11 cellular contexts compared by ENCODE assay signal in the genomic region with DNA sequence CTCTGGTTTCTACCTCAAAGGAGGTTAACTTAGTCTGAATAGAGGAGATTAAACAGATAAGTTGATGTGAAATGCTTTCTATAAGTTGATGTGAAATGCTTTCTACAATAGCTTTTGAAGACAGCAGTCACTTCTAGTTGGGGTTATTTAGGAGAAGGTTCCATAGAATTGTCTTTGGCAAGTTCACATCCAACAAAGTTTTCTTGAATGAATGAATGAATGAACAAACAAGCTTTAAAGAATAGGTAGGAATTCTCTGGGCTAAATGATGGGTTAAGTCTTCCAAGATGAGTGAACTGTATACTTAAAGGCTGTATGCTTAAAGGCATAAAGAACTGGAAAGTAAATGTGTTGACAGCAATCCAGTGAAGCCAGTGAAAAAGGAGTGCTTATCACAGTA. TPM values are rescaled to one million over a fixed set of nuclear protein-coding genes. Genes with fewer than 3 reads are reported as not detected.
DNase-seq lines count a peak whose midpoint lies in the region; ATAC-seq, FAIRE-seq and TF ChIP-seq lines count a peak whose summit lies in the region.
"Had no signal": no experiment of that assay in that cellular context is flagged by ENCODE, and none has a peak within 500 bp of the region (broad histone marks: within the 10 kb centered on the region; RNA-seq: fewer than 3 reads in every experiment).

No MANE protein-coding gene starts in this region.

- peak overlapping the region; percentile 84 for H3K4me2 ChIP-seq in OCI-LY1 (ENCODE audit: low read length)

- no peak overlapping the region for H3K27ac ChIP-seq in OCI-LY1 (ENCODE audit: low read depth, low read length, poor library complexity, severe bottlenecking)
- H3K27ac ChIP-seq in dorsolateral prefrontal cortex: no peak overlapping the region

- ATAC-seq in HG02623 (IDR thresholded peaks at IDR 0.05; ENCODE audit: unreplicated experiment): no peak

- no peaks in the 10 kb centered on the region for H3K9me2 ChIP-seq in OCI-LY1 (ENCODE audit: low read depth, low read length)

- H3K36me3 ChIP-seq in OCI-LY1 (ENCODE audit: insufficient read depth, low read length): peaks cover 32% of the 10 kb centered on the region
- peaks cover 28% of the 10 kb centered on the region for H3K36me3 ChIP-seq in neuron (ENCODE audit: insufficient read depth, low read length)

- TF ChIP-seq CTCF in OCI-LY1 (IDR thresholded peaks at IDR 0.05; ENCODE audit: low read length): no peak
- no peak for TF ChIP-seq CTCF in dorsolateral prefrontal cortex (IDR thresholded peaks at IDR 0.05 in 54 of 56, conservative IDR thresholded peaks at IDR 0.05 in 2 of 56; ENCODE audit: low read depth in 1 of 56, partially characterized antibody in 56 of 56)

- H3K79me2 ChIP-seq in OCI-LY1 (ENCODE audit: insufficient read depth, low read length): peaks cover 50% of the 10 kb centered on the region

- H4K20me1 ChIP-seq in OCI-LY1 (ENCODE audit: insufficient read depth, low read length): no peaks in the 10 kb centered on the region

- peaks cover 28% of the 10 kb centered on the region for H3K4me1 ChIP-seq in OCI-LY1 (ENCODE audit: insufficient read depth, low read length, severe bottlenecking)
- H3K4me1 ChIP-seq in neuron (ENCODE audit: insufficient read depth, low read length): peaks cover 4% of the 10 kb centered on the region

- no peaks in the 10 kb centered on the region for H3F3A ChIP-seq in OCI-LY1 (ENCODE audit: insufficient read depth, low read length)

- H3K9me3 ChIP-seq in OCI-LY1 (ENCODE audit: low read length): no peaks in the 10 kb centered on the region
- no peaks in the 10 kb centered on the region for H3K9me3 ChIP-seq in neuron (ENCODE audit: low read length)

- H3K4me3 ChIP-seq in GM08714 (ENCODE audit: low read length) (peak overlapping the region; percentile 100; the same call in 1 of the 2 replicates), OCI-LY1 (ENCODE audit: low read depth, low read length, poor library complexity, severe bottlenecking) (peak overlapping the region; percentile 91), dorsolateral prefrontal cortex (peak overlapping the region in 37 of 59 donors; percentile 16 to 95 (median 84)), neuron (ENCODE audit: low read length) (peak overlapping the region; percentile 75)

- peak overlapping the region; percentile 82; the same call in 1 of the 2 replicates for H3K9ac ChIP-seq in OCI-LY1 (ENCODE audit: low read length)

- DNase-seq in dorsolateral prefrontal cortex: no peak
- no peak for DNase-seq in GM12892 (ENCODE audit: insufficient read length)
- no peak for DNase-seq in NAMALWA (ENCODE audit: low spot score)
- no peak for DNase-seq in stimulated activated CD4-positive, alpha-beta T cell treated with anti-CD3 and anti-CD28 coated beads, Interleukin-2, amount 100 ng/mL, for 24 hours
- DNase-seq: anterior cingulate cortex, SW 1271 had no signal

- intact Hi-C loops in dorsolateral prefrontal cortex (cut with DNase I): loop anchor here (5.0 to 10.0 kb wide), 3 partner anchors 64 to 649 kb away; a partner anchor contains a TSS

- FAIRE-seq in GM12892 (lab: Jason Lieb, UNC): no peak
- FAIRE-seq: GM12891 had no signal

- H2AFZ ChIP-seq in OCI-LY1 (ENCODE audit: low read length) (no peak overlapping the region), neuron (ENCODE audit: low read depth, low read length) (no peak overlapping the region)

- TF ChIP-seq POLR2A in GM12892 (IDR thresholded peaks at IDR 0.05; ENCODE audit: low read depth, low read length): no peak

- H3K27me3 ChIP-seq in OCI-LY1 (ENCODE audit: insufficient read depth, low read length) (no peaks in the 10 kb centered on the region), dorsolateral prefrontal cortex (no peaks in the 10 kb centered on the region), neuron (ENCODE audit: insufficient read depth, low read length) (no peaks in the 10 kb centered on the region)

RNA-seq across cellular contexts. Expression of a gene that starts 1.9 kb away (rescaled TPM):
- total RNA-seq in dorsolateral prefrontal cortex: 10 to 100 TPM; 43.4 to 70.8 (median 56.4) TPM
- polyA plus RNA-seq in GM12892 (2012; ENCODE audit: missing spikeins): 30.2 TPM

RNA-seq across cellular contexts. Expression of a gene that starts 18.5 kb away (rescaled TPM):
- total RNA-seq in dorsolateral prefrontal cortex: 10 to 100 TPM; 14.2 to 51.8 (median 35.5) TPM
- 17.3 TPM for polyA plus RNA-seq in GM12892 (2012; ENCODE audit: missing spikeins)
